Comparison of ENCODE assay signal across 7 cellular contexts in the genomic region with DNA sequence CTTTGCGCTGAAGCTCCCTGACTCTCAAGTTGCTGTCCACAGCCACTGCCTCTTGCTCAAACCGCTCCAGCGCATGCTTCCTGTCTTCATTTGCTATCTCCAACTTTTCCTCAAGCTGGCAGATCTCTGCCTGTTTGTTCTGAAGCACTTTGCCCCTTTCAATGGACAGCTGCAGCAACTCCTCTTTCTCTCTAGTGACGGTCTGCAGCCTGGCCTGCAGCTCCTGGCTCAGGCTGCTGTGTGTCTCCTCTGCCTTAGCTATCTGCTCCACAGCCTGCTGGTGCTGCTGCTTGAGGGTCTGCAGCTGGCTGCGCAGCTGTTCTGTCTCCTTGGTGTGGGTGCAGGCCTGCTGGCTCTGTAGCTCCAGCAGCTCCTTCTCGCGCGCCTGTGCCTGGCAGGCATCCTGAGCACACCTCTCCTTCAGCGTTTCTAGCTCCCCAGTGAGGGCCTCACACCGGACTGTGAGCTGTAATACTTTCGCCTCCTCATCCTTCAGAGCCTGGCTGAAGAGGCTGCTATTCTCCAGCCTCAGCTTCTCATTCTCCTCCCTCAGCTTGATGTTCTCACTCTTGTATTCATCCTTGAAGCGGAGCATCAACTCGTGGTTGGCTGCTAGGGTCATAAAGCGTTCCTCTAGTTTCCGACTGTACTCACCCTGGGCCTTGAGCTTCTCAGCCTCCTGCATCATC.
DNase-seq lines count a peak whose midpoint lies in the region; ATAC-seq and TF ChIP-seq lines count a peak whose summit lies in the region.
"Had no signal": no experiment of that assay in that cellular context is flagged by ENCODE, and none has a peak within 500 bp of the region (broad histone marks: within the 10 kb centered on the region; RNA-seq: fewer than 3 reads in every experiment).

No MANE protein-coding gene starts in this region.

- no peaks in the 10 kb centered on the region for H3K9me3 Mint-ChIP-seq in stimulated activated effector memory CD8-positive, alpha-beta T cell treated with anti-CD3 and anti-CD28 coated beads, Interleukin-12 subunit alpha, Interleukin-12 subunit beta, amount 100 ng/mL, for 72 hours

- H3K36me3 Mint-ChIP-seq in stimulated activated effector memory CD8-positive, alpha-beta T cell treated with anti-CD3 and anti-CD28 coated beads, Interleukin-12 subunit alpha, Interleukin-12 subunit beta, amount 100 ng/mL, for 72 hours: peaks cover 21% of the 10 kb centered on the region

- H3K4me1 Mint-ChIP-seq in stimulated activated effector memory CD8-positive, alpha-beta T cell treated with anti-CD3 and anti-CD28 coated beads, Interleukin-12 subunit alpha, Interleukin-12 subunit beta, amount 100 ng/mL, for 72 hours: peaks cover 42% of the 10 kb centered on the region

- H3K4me3 ChIP-seq in AG04449 (ENCODE audit: low read depth, low read length): peak overlapping the region; percentile 40

- H3K27ac Mint-ChIP-seq in stimulated activated effector memory CD8-positive, alpha-beta T cell treated with anti-CD3 and anti-CD28 coated beads, Interleukin-12 subunit alpha, Interleukin-12 subunit beta, amount 100 ng/mL, for 72 hours: no peak overlapping the region

- POLR2A ChIA-PET in AG04449 (lab: Yijun Ruan, JAX): interaction anchor here (0.9 kb wide), 1 partner anchor 20 kb away, joined by 4 read pairs; a partner anchor contains a TSS

- no peak for ATAC-seq in stimulated activated effector memory CD8-positive, alpha-beta T cell treated with anti-CD3 and anti-CD28 coated beads, Interleukin-12 subunit alpha, Interleukin-12 subunit beta, amount 100 ng/mL, for 72 hours

- DNase-seq in AG04449 (ENCODE audit: low read depth, low spot score) (no peak), SHP77 treated with DMSO at 0.1 percent for 48 hours (lab: John Stamatoyannopoulos, UW) (peak; percentile 46), left kidney (ENCODE audit: low read depth, low spot score) (peak; percentile 72), AML-193 (lab: John Stamatoyannopoulos, UW) (no peak), NCI-H2107 (lab: John Stamatoyannopoulos, UW) (no peak)
- DNase-seq in stimulated activated effector memory CD8-positive, alpha-beta T cell treated with anti-CD3 and anti-CD28 coated beads, Interleukin-12 subunit alpha, Interleukin-12 subunit beta, amount 100 ng/mL, for 72 hours (ENCODE audit: low spot score in 2 of 2): no peak
- DNase-seq: activated naive CD4-positive, alpha-beta T cell treated with Interleukin-2 at 50 U/mL for 16 hours had no signal

- CTCF ChIA-PET in AG04449 (lab: Yijun Ruan, JAX): interaction anchor here (1.2 to 4.5 kb wide), 4 partner anchors 11 to 169 kb away, joined by 3 to 21 read pairs (median 6); a partner anchor contains a TSS

- TF ChIP-seq CTCF in AG04449 (IDR thresholded peaks at IDR 0.05; ENCODE audit: insufficient read depth, low read length, missing control alignments): no peak

- H3K4me3 Mint-ChIP-seq in stimulated activated effector memory CD8-positive, alpha-beta T cell treated with anti-CD3 and anti-CD28 coated beads, Interleukin-12 subunit alpha, Interleukin-12 subunit beta, amount 100 ng/mL, for 72 hours: no peak overlapping the region

Comparison
In these comparisons a context has a peak if more than half of its experiments do, and no peak if none do; other contexts are left out.
1. DNase-seq: peak in SHP77 treated with DMSO at 0.1 percent for 48 hours (single experiment) and left kidney (single experiment); none in AG04449 (single experiment), AML-193 (0 of 2), stimulated activated effector memory CD8-positive, alpha-beta T cell treated with anti-CD3 and anti-CD28 coated beads, Interleukin-12 subunit alpha, Interleukin-12 subunit beta, amount 100 ng/mL, for 72 hours (0 of 2) and NCI-H2107 (single experiment).